ENCODE assay signal across 20 cellular contexts in genomic region chr14:73719791-73720190, GRCh38. TPM values are rescaled to one million over a fixed set of nuclear protein-coding genes. Genes with fewer than 3 reads are reported as not detected.
DNase-seq lines count a peak whose midpoint lies in the region; ATAC-seq and TF ChIP-seq lines count a peak whose summit lies in the region.
"Had no signal": no experiment of that assay in that cellular context is flagged by ENCODE, and none has a peak within 500 bp of the region (broad histone marks: within the 10 kb centered on the region; RNA-seq: fewer than 3 reads in every experiment).

No MANE protein-coding gene starts in this region.

- DNase-seq in activated T-cell treated with anti-CD3 and anti-CD28 coated beads, Interleukin-2, amount 50 U/mL, for 24 hours: no peak
- no peak for DNase-seq in activated T-cell treated with anti-CD3 and anti-CD28 coated beads, Interleukin-2, amount 50 U/mL, for 4 hours
- no peak for DNase-seq in testis
- no peak for DNase-seq in HUDEP-2 (lab: John Stamatoyannopoulos, UW; ENCODE audit: unreplicated experiment in 76 of 76)
- DNase-seq in NCI-H1436 treated with DMSO at 0.1 percent for 48 hours (lab: John Stamatoyannopoulos, UW): no peak
- DNase-seq in hypothalamus (lab: John Stamatoyannopoulos, UW): no peak
- DNase-seq: activated CD4-positive, alpha-beta T cell treated with anti-CD3 and anti-CD28 coated beads, Interleukin-2, amount 50 U/mL, for 4 hours; activated T-cell treated with anti-CD3 and anti-CD28 coated beads, Interleukin-2, amount 50 U/mL, for 72 hours; adrenal gland; central memory CD4-positive, alpha-beta T cell; effector memory CD8-positive, alpha-beta T cell; hippocampal formation; Kasumi-1; NCI-H1092 treated with DMSO at 0.1 percent for 48 hours; NCI-H2171 treated with DMSO at 0.1 percent for 48 hours; pancreas; trophoblast cell had no signal

- no peak for ATAC-seq in activated T-cell treated with anti-CD3 and anti-CD28 coated beads, Interleukin-2, amount 50 U/mL, for 4 hours
- ATAC-seq: activated T-cell treated with anti-CD3 and anti-CD28 coated beads, Interleukin-2, amount 50 U/mL, for 72 hours; effector memory CD8-positive, alpha-beta T cell; pancreas had no signal

- no peak for TF ChIP-seq CTCF in brain (conservative IDR thresholded peaks at IDR 0.05)
- TF ChIP-seq CTCF in testis (IDR thresholded peaks at IDR 0.05): no peak

- no peaks in the 10 kb centered on the region for H3K27me3 Mint-ChIP-seq in activated T-cell treated with anti-CD3 and anti-CD28 coated beads, Interleukin-2, amount 50 U/mL, for 24 hours
- no peaks in the 10 kb centered on the region for H3K27me3 Mint-ChIP-seq in activated T-cell treated with anti-CD3 and anti-CD28 coated beads, Interleukin-2, amount 50 U/mL, for 4 hours (ENCODE audit: low read depth)
- peaks cover 3% of the 10 kb centered on the region for H3K27me3 Mint-ChIP-seq in brain
- H3K27me3 Mint-ChIP-seq: effector memory CD8-positive, alpha-beta T cell had no signal

- H3K4me1 ChIP-seq in muscle layer of duodenum (ENCODE audit: control insufficient read depth in 1 of 2, insufficient read depth in 2 of 2, low read length in 2 of 2) (peaks cover 7 to 48% of the 10 kb centered on the region in 2 donors), testis (peaks cover 30% of the 10 kb centered on the region)
- H3K4me1 ChIP-seq: pancreas had no signal

- TF ChIP-seq POLR2A in testis (IDR thresholded peaks at IDR 0.05): no peak

- H3K9me3 ChIP-seq in muscle layer of duodenum (ENCODE audit: control insufficient read depth in 1 of 2, low read length in 2 of 2) (no peaks in the 10 kb centered on the region), testis (no peaks in the 10 kb centered on the region)
- H3K9me3 ChIP-seq: adrenal gland, pancreas had no signal

- H3K9me3 Mint-ChIP-seq in activated T-cell treated with anti-CD3 and anti-CD28 coated beads, Interleukin-2, amount 50 U/mL, for 24 hours: no peaks in the 10 kb centered on the region
- H3K9me3 Mint-ChIP-seq in activated T-cell treated with anti-CD3 and anti-CD28 coated beads, Interleukin-2, amount 50 U/mL, for 4 hours: no peaks in the 10 kb centered on the region
- H3K9me3 Mint-ChIP-seq in brain: peaks cover 0 to 1% (median 0%) of the 10 kb centered on the region in 5 experiments
- H3K9me3 Mint-ChIP-seq: activated T-cell treated with anti-CD3 and anti-CD28 coated beads, Interleukin-2, amount 50 U/mL, for 72 hours; effector memory CD8-positive, alpha-beta T cell had no signal

- H3K36me3 ChIP-seq in muscle layer of duodenum (ENCODE audit: control insufficient read depth in 1 of 2, insufficient read depth in 2 of 2, low read length in 2 of 2): peaks cover 40 to 49% of the 10 kb centered on the region in 2 donors
- H3K36me3 ChIP-seq in testis (ENCODE audit: low read depth, missing control alignments): no peaks in the 10 kb centered on the region

- peaks cover 26% of the 10 kb centered on the region for H3K4me1 Mint-ChIP-seq in activated T-cell treated with anti-CD3 and anti-CD28 coated beads, Interleukin-2, amount 50 U/mL, for 24 hours (ENCODE audit: low read depth)
- H3K4me1 Mint-ChIP-seq in activated T-cell treated with anti-CD3 and anti-CD28 coated beads, Interleukin-2, amount 50 U/mL, for 4 hours (ENCODE audit: low read depth): peaks cover 20% of the 10 kb centered on the region
- peaks cover 66% of the 10 kb centered on the region for H3K4me1 Mint-ChIP-seq in brain

- peaks cover 87% of the 10 kb centered on the region for H3K36me3 Mint-ChIP-seq in activated T-cell treated with anti-CD3 and anti-CD28 coated beads, Interleukin-2, amount 50 U/mL, for 24 hours (ENCODE audit: low read depth)
- peaks cover 29% of the 10 kb centered on the region for H3K36me3 Mint-ChIP-seq in activated T-cell treated with anti-CD3 and anti-CD28 coated beads, Interleukin-2, amount 50 U/mL, for 4 hours (ENCODE audit: insufficient read depth)
- peaks cover 55% of the 10 kb centered on the region for H3K36me3 Mint-ChIP-seq in brain

- H3K27ac ChIP-seq in muscle layer of duodenum (ENCODE audit: low read length): peak overlapping the region; percentile 76
- H3K27ac ChIP-seq in testis: peak overlapping the region; percentile 86 to 92
- H3K27ac ChIP-seq: pancreas had no signal

- no peak overlapping the region for H3K4me3 Mint-ChIP-seq in activated T-cell treated with anti-CD3 and anti-CD28 coated beads, Interleukin-2, amount 50 U/mL, for 24 hours
- no peak overlapping the region for H3K4me3 Mint-ChIP-seq in activated T-cell treated with anti-CD3 and anti-CD28 coated beads, Interleukin-2, amount 50 U/mL, for 4 hours
- H3K4me3 Mint-ChIP-seq in brain: peak overlapping the region; percentile 6 to 96 (median 85)
- H3K4me3 Mint-ChIP-seq: activated T-cell treated with anti-CD3 and anti-CD28 coated beads, Interleukin-2, amount 50 U/mL, for 72 hours; effector memory CD8-positive, alpha-beta T cell had no signal

- WGBS in testis, 2 donors: 67 to 83% methylated on average over 8 of the region's 8 CpGs

- intact Hi-C loops in testis (cut with DNase I; ENCODE audit: low total_unique reads): no loop called here

- peak overlapping the region; percentile 72 for H3K27ac Mint-ChIP-seq in activated T-cell treated with anti-CD3 and anti-CD28 coated beads, Interleukin-2, amount 50 U/mL, for 24 hours
- peak overlapping the region; percentile 25 to 99 (median 99) for H3K27ac Mint-ChIP-seq in brain
- H3K27ac Mint-ChIP-seq: activated T-cell treated with anti-CD3 and anti-CD28 coated beads, Interleukin-2, amount 50 U/mL, for 72 hours had no signal

- H3K27me3 ChIP-seq in muscle layer of duodenum (ENCODE audit: low read depth, low read length) (no peaks in the 10 kb centered on the region), testis (no peaks in the 10 kb centered on the region)
- H3K27me3 ChIP-seq: adrenal gland, pancreas had no signal

- H3K4me3 ChIP-seq in muscle layer of duodenum (ENCODE audit: low read depth in 1 of 2, low read length in 2 of 2) (no peak overlapping the region), testis (no peak overlapping the region)
- H3K4me3 ChIP-seq: adrenal gland, pancreas, skin epidermis had no signal

RNA-seq across cellular contexts. Expression of gene PNMA1, which starts 5.6 kb away (rescaled TPM):
- total RNA-seq in activated T-cell treated with anti-CD3 and anti-CD28 coated beads, Interleukin-2, amount 50 U/mL, for 4 hours: 10 to 100 TPM; 41.0 to 55.2 (median 50.8) TPM
- polyA plus RNA-seq in brain (ENCODE audit: insufficient read depth, low read depth, low replicate concordance) (135 TPM), testis (ENCODE audit: insufficient read depth, low read depth, low replicate concordance) (184 TPM)
- total RNA-seq in testis: 10 to 100 TPM; 74.8 to 85.6 TPM

Comparison
In these comparisons a context has a peak if more than half of its experiments do, and no peak if none do; other contexts are left out.
1. H3K4me3 Mint-ChIP-seq: peak in brain (5 of 5); none in activated T-cell treated with anti-CD3 and anti-CD28 coated beads, Interleukin-2, amount 50 U/mL, for 24 hours (single experiment) and activated T-cell treated with anti-CD3 and anti-CD28 coated beads, Interleukin-2, amount 50 U/mL, for 4 hours (single experiment).